In the genomic region with DNA sequence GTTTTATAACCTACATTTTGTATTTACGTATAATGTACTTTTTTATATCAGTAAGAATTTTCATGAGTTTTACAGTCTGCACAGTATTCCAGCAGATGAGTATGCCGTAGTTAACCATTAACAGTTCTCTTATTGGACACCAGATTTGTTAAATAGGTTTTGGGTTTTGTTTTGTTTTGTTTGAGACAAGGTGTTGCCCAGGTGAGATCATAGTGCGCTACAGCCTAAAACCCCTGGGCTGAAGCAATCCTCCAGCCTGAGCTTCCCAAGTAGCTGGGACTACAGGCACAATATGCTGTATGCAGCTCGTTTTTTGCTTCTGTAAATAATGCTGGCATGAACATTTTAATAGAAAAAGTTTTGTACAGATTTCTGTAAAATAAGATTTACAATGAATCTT, we compare ENCODE assay signal across 1 cellular context.
TF ChIP-seq lines count a peak whose summit lies in the region.

No MANE protein-coding gene starts in this region.

TF ChIP-seq in HepG2, 621 proteins besides CTCF, POLR2A, EP300 and RAD21 (continued from another document and continues in another):
- TF ChIP-seq ONECUT2 (CRISPR knock-in tag; IDR thresholded peaks at IDR 0.05) (no peak), PAF1 (CRISPR knock-in tag; IDR thresholded peaks at IDR 0.05) (no peak), ZNF382 (CRISPR knock-in tag; IDR thresholded peaks at IDR 0.05; ENCODE audit: borderline replicate concordance) (no peak), ZNF335 (CRISPR knock-in tag; IDR thresholded peaks at IDR 0.05) (no peak), THAP11 (CRISPR knock-in tag; IDR thresholded peaks at IDR 0.05) (0 out of 2 replicates have a peak, but pooled peaks have one; percentile 11), HNF4A (CRISPR knock-in tag; IDR thresholded peaks at IDR 0.05) (peak; percentile 25; the same call in 1 of the 2 replicates), GZF1 (CRISPR knock-in tag; IDR thresholded peaks at IDR 0.05) (no peak), NONO (IDR thresholded peaks at IDR 0.05) (no peak), NONO (CRISPR knock-in tag; conservative IDR thresholded peaks at IDR 0.05) (no peak), RARG (CRISPR knock-in tag; IDR thresholded peaks at IDR 0.05; ENCODE audit: low read depth) (no peak), ATF2 (CRISPR knock-in tag; IDR thresholded peaks at IDR 0.05) (0 out of 2 replicates have a peak, but pooled peaks have one; percentile 32), AKAP8 (CRISPR knock-in tag; IDR thresholded peaks at IDR 0.05) (no peak), CHD4 (IDR thresholded peaks at IDR 0.05; ENCODE audit: borderline replicate concordance, low read length) (no peak), HDAC1 (CRISPR knock-in tag; IDR thresholded peaks at IDR 0.05) (no peak), ZNF713 (CRISPR knock-in tag; IDR thresholded peaks at IDR 0.05) (no peak), GATAD2A (CRISPR knock-in tag; IDR thresholded peaks at IDR 0.05) (peak; percentile 18; the same call in 1 of the 2 replicates), TGIF2 (CRISPR knock-in tag; IDR thresholded peaks at IDR 0.05) (no peak), CEBPG (CRISPR knock-in tag; IDR thresholded peaks at IDR 0.05) (peak; percentile 73), ZNF546 (CRISPR knock-in tag; conservative IDR thresholded peaks at IDR 0.05) (no peak), SMARCE1 (IDR thresholded peaks at IDR 0.05; ENCODE audit: borderline replicate concordance) (no peak), IKZF1 (IDR thresholded peaks at IDR 0.05) (no peak), ZNF766 (CRISPR knock-in tag; IDR thresholded peaks at IDR 0.05; ENCODE audit: borderline replicate concordance) (no peak), NFYB (CRISPR knock-in tag; IDR thresholded peaks at IDR 0.05) (no peak), ZNF10 (CRISPR knock-in tag; IDR thresholded peaks at IDR 0.05; ENCODE audit: borderline replicate concordance, low read depth) (no peak), PREB (CRISPR knock-in tag; IDR thresholded peaks at IDR 0.05) (no peak), DPF2 (CRISPR knock-in tag; IDR thresholded peaks at IDR 0.05; ENCODE audit: borderline replicate concordance, low read depth) (no peak), NCOA2 (CRISPR knock-in tag; IDR thresholded peaks at IDR 0.05) (no peak; the same call in 1 of the 2 replicates), HDAC2 (CRISPR knock-in tag; IDR thresholded peaks at IDR 0.05) (0 out of 2 replicates have a peak, but pooled peaks have one; percentile 23), NCOA5 (CRISPR knock-in tag; IDR thresholded peaks at IDR 0.05) (no peak), SIX1 (CRISPR knock-in tag; IDR thresholded peaks at IDR 0.05; ENCODE audit: borderline replicate concordance) (no peak), NFRKB (IDR thresholded peaks at IDR 0.05) (no peak), SOX6 (IDR thresholded peaks at IDR 0.05) (no peak), SOX6 (CRISPR knock-in tag; IDR thresholded peaks at IDR 0.05) (peak; percentile 49; the same call in 1 of the 2 replicates), RXRB (CRISPR knock-in tag; IDR thresholded peaks at IDR 0.05; ENCODE audit: borderline replicate concordance) (no peak), FOXA1 (IDR thresholded peaks at IDR 0.05) (no peak), FOXA1 (CRISPR knock-in tag; IDR thresholded peaks at IDR 0.05) (no peak), HOXA3 (CRISPR knock-in tag; IDR thresholded peaks at IDR 0.05) (no peak), MIER3 (CRISPR knock-in tag; IDR thresholded peaks at IDR 0.05; ENCODE audit: borderline replicate concordance) (no peak), RERE (CRISPR knock-in tag; IDR thresholded peaks at IDR 0.05; ENCODE audit: low read depth) (no peak), ATF4 (CRISPR knock-in tag; IDR thresholded peaks at IDR 0.05) (no peak), MATR3 (CRISPR knock-in tag; IDR thresholded peaks at IDR 0.05) (no peak), RFX1 (IDR thresholded peaks at IDR 0.05) (no peak), U2AF1 (optimal IDR thresholded peaks at IDR 0.05; ENCODE audit: low read depth, low read length) (no peak), RFXANK (CRISPR knock-in tag; IDR thresholded peaks at IDR 0.05) (no peak), ZNF274 (CRISPR knock-in tag; IDR thresholded peaks at IDR 0.05) (no peak), ZNF670 (CRISPR knock-in tag; IDR thresholded peaks at IDR 0.05; ENCODE audit: borderline replicate concordance) (no peak)
- TF ChIP-seq, protein P1, sequence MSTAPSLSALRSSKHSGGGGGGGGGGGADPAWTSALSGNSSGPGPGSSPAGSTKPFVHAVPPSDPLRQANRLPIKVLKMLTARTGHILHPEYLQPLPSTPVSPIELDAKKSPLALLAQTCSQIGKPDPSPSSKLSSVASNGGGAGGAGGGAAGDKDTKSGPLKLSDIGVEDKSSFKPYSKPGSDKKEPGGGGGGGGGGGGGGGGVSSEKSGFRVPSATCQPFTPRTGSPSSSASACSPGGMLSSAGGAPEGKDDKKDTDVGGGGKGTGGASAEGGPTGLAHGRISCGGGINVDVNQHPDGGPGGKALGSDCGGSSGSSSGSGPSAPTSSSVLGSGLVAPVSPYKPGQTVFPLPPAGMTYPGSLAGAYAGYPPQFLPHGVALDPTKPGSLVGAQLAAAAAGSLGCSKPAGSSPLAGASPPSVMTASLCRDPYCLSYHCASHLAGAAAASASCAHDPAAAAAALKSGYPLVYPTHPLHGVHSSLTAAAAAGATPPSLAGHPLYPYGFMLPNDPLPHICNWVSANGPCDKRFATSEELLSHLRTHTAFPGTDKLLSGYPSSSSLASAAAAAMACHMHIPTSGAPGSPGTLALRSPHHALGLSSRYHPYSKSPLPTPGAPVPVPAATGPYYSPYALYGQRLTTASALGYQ (CRISPR knock-in tag; IDR thresholded peaks at IDR 0.05) = no peak
- TF ChIP-seq, protein P2, sequence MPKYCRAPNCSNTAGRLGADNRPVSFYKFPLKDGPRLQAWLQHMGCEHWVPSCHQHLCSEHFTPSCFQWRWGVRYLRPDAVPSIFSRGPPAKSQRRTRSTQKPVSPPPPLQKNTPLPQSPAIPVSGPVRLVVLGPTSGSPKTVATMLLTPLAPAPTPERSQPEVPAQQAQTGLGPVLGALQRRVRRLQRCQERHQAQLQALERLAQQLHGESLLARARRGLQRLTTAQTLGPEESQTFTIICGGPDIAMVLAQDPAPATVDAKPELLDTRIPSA (CRISPR knock-in tag; IDR thresholded peaks at IDR 0.05; ENCODE audit: borderline replicate concordance) = no peak
- TF ChIP-seq, protein P3, sequence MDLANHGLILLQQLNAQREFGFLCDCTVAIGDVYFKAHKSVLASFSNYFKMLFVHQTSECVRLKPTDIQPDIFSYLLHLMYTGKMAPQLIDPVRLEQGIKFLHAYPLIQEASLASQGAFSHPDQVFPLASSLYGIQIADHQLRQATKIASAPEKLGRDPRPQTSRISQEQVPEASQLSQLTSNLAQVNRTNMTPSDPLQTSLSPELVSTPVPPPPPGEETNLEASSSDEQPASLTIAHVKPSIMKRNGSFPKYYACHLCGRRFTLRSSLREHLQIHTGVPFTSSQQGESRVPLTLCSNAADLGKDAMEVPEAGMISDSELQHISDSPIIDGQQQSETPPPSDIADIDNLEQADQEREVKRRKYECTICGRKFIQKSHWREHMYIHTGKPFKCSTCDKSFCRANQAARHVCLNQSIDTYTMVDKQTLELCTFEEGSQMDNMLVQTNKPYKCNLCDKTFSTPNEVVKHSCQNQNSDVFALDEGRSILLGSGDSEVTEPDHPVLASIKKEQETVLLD (CRISPR knock-in tag; IDR thresholded peaks at IDR 0.05; ENCODE audit: low read depth) = no peak
- TF ChIP-seq, protein P4, sequence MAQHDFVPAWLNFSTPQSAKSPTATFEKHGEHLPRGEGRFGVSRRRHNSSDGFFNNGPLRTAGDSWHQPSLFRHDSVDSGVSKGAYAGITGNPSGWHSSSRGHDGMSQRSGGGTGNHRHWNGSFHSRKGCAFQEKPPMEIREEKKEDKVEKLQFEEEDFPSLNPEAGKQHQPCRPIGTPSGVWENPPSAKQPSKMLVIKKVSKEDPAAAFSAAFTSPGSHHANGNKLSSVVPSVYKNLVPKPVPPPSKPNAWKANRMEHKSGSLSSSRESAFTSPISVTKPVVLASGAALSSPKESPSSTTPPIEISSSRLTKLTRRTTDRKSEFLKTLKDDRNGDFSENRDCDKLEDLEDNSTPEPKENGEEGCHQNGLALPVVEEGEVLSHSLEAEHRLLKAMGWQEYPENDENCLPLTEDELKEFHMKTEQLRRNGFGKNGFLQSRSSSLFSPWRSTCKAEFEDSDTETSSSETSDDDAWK (CRISPR knock-in tag; IDR thresholded peaks at IDR 0.05) = no peak
- TF ChIP-seq, protein P5, sequence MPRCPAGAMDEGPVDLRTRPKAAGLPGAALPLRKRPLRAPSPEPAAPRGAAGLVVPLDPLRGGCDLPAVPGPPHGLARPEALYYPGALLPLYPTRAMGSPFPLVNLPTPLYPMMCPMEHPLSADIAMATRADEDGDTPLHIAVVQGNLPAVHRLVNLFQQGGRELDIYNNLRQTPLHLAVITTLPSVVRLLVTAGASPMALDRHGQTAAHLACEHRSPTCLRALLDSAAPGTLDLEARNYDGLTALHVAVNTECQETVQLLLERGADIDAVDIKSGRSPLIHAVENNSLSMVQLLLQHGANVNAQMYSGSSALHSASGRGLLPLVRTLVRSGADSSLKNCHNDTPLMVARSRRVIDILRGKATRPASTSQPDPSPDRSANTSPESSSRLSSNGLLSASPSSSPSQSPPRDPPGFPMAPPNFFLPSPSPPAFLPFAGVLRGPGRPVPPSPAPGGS (CRISPR knock-in tag; IDR thresholded peaks at IDR 0.05) = no peak
- TF ChIP-seq, protein P6, sequence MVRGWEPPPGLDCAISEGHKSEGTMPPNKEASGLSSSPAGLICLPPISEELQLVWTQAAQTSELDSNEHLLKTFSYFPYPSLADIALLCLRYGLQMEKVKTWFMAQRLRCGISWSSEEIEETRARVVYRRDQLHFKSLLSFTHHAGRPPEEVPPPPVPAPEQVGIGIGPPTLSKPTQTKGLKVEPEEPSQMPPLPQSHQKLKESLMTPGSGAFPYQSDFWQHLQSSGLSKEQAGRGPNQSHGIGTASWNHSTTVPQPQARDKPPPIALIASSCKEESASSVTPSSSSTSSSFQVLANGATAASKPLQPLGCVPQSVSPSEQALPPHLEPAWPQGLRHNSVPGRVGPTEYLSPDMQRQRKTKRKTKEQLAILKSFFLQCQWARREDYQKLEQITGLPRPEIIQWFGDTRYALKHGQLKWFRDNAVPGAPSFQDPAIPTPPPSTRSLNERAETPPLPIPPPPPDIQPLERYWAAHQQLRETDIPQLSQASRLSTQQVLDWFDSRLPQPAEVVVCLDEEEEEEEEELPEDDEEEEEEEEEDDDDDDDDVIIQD (CRISPR knock-in tag; IDR thresholded peaks at IDR 0.05; ENCODE audit: low read depth) = no peak
